In genomic region chr16:70577256-70577698, GRCh38 we compare ENCODE assay signal across 10 cellular contexts. TPM values are rescaled to one million over a fixed set of nuclear protein-coding genes. Genes with fewer than 3 reads are reported as not detected.
A peak's percentile ranks its signal among the peaks of the same experiment; 100 is the strongest.
DNase-seq lines count a peak whose midpoint lies in the region; ATAC-seq and TF ChIP-seq lines count a peak whose summit lies in the region.
"Had no signal": no experiment of that assay in that cellular context is flagged by ENCODE, and none has a peak within 500 bp of the region (broad histone marks: within the 10 kb centered on the region; RNA-seq: fewer than 3 reads in every experiment).

No MANE protein-coding gene starts in this region.

- 62% methylated on average over 9 of the region's 9 CpGs for WGBS in prostate gland

- H3K36me3 ChIP-seq in prostate gland = peaks cover under 1 to 4% of the 10 kb centered on the region in 2 donors

- no peak for ATAC-seq in HG03175 (IDR thresholded peaks at IDR 0.05; ENCODE audit: unreplicated experiment)
- ATAC-seq in HG03432 (IDR thresholded peaks at IDR 0.05; ENCODE audit: unreplicated experiment) = no peak

- peak; percentile 10 for DNase-seq in stimulated activated naive CD4-positive, alpha-beta T cell treated with Interleukin-2 at 50 U/mL for 16 hours (lab: John Stamatoyannopoulos, UW)
- no peak for DNase-seq in stimulated activated naive CD4-positive, alpha-beta T cell (lab: John Stamatoyannopoulos, UW)
- DNase-seq in amniotic epithelial cell (ENCODE audit: low read depth) = peak; percentile 62
- DNase-seq in iris pigment epithelial cell (ENCODE audit: low read depth) = peak; percentile 46
- DNase-seq in prostate gland (ENCODE audit: low spot score) = no peak
- DNase-seq in effector CD8-positive, alpha-beta T cell (lab: John Stamatoyannopoulos, UW) = no peak
- DNase-seq: lower lobe of right lung, T-helper 2 cell had no signal

- H3K27me3 ChIP-seq in prostate gland (replicated peaks; ENCODE audit: insufficient read depth) = no peaks in the 10 kb centered on the region

- H3K27ac ChIP-seq in prostate gland = no peak overlapping the region
- H3K27ac ChIP-seq: lower lobe of right lung had no signal

- intact Hi-C loops in prostate gland (cut with DNase I) = no loop called here

- no peak for TF ChIP-seq POLR2A in prostate gland (IDR thresholded peaks at IDR 0.05)

- H3K9me3 ChIP-seq in prostate gland = no peaks in the 10 kb centered on the region
- H3K9me3 ChIP-seq: lower lobe of right lung had no signal

- no peak for TF ChIP-seq CTCF in prostate gland (IDR thresholded peaks at IDR 0.05)

- no peak overlapping the region for H3K4me3 ChIP-seq in prostate gland
- H3K4me3 ChIP-seq: lower lobe of right lung had no signal

- H3K4me1 ChIP-seq in prostate gland (replicated peaks) = no peaks in the 10 kb centered on the region

RNA-seq across cellular contexts. Expression of gene SF3B3, which starts 53.7 kb away (rescaled TPM):
- total RNA-seq in prostate gland = 100 to 1,000 TPM in 1 of 2 donors, 10 to 100 TPM in 1; 98.4 to 138 TPM

RNA-seq across cellular contexts. Expression of gene COG4, which starts 53.9 kb away (rescaled TPM):
- total RNA-seq in prostate gland = 10 to 100 TPM; 34.6 to 62.0 TPM

Comparison
In these comparisons a context has a peak if more than half of its experiments do, and no peak if none do; other contexts are left out.
1. DNase-seq: peak in stimulated activated naive CD4-positive, alpha-beta T cell treated with Interleukin-2 at 50 U/mL for 16 hours (single experiment), amniotic epithelial cell (single experiment) and iris pigment epithelial cell (single experiment); none in stimulated activated naive CD4-positive, alpha-beta T cell (0 of 6), prostate gland (single experiment) and effector CD8-positive, alpha-beta T cell (single experiment).